In the genomic region with DNA sequence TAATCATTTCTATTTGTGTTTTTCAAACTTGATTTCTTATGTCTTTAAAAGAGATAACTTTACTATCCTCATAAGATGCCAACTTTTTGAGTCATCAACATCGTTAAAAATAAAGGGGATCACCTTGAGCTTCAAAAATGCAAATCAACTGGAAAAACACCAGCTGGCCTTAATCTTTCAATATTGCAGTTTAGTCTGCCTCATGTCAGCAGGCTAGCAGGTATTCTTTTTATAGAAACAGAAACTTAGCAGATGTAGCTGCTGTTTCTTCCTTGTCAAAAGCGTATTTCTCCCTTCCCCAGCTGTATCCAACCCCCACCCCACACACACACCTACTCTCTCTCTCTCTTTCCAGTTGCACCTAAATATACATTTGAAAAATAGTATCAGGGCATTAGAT, we compare ENCODE assay signal across 9 cellular contexts.
DNase-seq lines count a peak whose midpoint lies in the region; ATAC-seq and TF ChIP-seq lines count a peak whose summit lies in the region.
"Had no signal": no experiment of that assay in that cellular context is flagged by ENCODE, and none has a peak within 500 bp of the region (broad histone marks: within the 10 kb centered on the region; RNA-seq: fewer than 3 reads in every experiment).

No MANE protein-coding gene starts in this region.

- H3K9me2 ChIP-seq in DOHH2 (replicated peaks; ENCODE audit: control insufficient read depth, low read length) = no peaks in the 10 kb centered on the region

- peak overlapping the region; percentile 67 for H3K27ac ChIP-seq in DOHH2 (ENCODE audit: low read depth, low read length)
- H3K27ac ChIP-seq: neural progenitor cell had no signal

- H3K4me1 ChIP-seq in DOHH2 (ENCODE audit: control insufficient read depth, low read length) = peaks cover 33% of the 10 kb centered on the region
- H3K4me1 ChIP-seq: neural progenitor cell had no signal

- peaks cover 18% of the 10 kb centered on the region for H3K36me3 ChIP-seq in DOHH2 (ENCODE audit: control insufficient read depth, low read length)
- H3K36me3 ChIP-seq: neural progenitor cell had no signal

- no peak for TF ChIP-seq CTCF in DOHH2 (IDR thresholded peaks at IDR 0.05; ENCODE audit: low read depth, low read length, poor library complexity, severe bottlenecking)

- no peaks in the 10 kb centered on the region; the same call in 1 of the 2 replicates for H3F3A ChIP-seq in DOHH2 (ENCODE audit: control insufficient read depth, insufficient read depth)

- peak; percentile 75 for DNase-seq in NAMALWA (ENCODE audit: low spot score)
- no peak for DNase-seq in NCI-H1092 (lab: John Stamatoyannopoulos, UW)
- DNase-seq in HUDEP-2 (lab: John Stamatoyannopoulos, UW; ENCODE audit: unreplicated experiment in 76 of 76) = no peak
- no peak for DNase-seq in stimulated activated naive CD8-positive, alpha-beta T cell treated with anti-CD3 and anti-CD28 coated beads, Interleukin-15, Interleukin-2, amounts not matched to agents 100 U/mL and 50 U/mL, for 24 hours
- no peak for DNase-seq in COLO829 (ENCODE audit: low spot score)

- ATAC-seq in GM19395 (IDR thresholded peaks at IDR 0.05; ENCODE audit: unreplicated experiment) = peak; percentile 97
- peak; percentile 93 for ATAC-seq in HG02938 (IDR thresholded peaks at IDR 0.05; ENCODE audit: unreplicated experiment)
- ATAC-seq in stimulated activated naive CD8-positive, alpha-beta T cell treated with anti-CD3 and anti-CD28 coated beads, Interleukin-15, Interleukin-2, amounts not matched to agents 100 U/mL and 50 U/mL, for 24 hours = no peak

- no peaks in the 10 kb centered on the region for H3K79me2 ChIP-seq in DOHH2 (ENCODE audit: control insufficient read depth, low read length)

- H3K9me3 ChIP-seq in DOHH2 (ENCODE audit: control insufficient read depth, insufficient read depth, low read length) = no peaks in the 10 kb centered on the region

- H3K4me3 ChIP-seq in DOHH2 (ENCODE audit: low read length) = peak overlapping the region; percentile 23
- H3K4me3 ChIP-seq: neural progenitor cell had no signal

- H3K27me3 ChIP-seq in DOHH2 (ENCODE audit: control insufficient read depth, low read length) = no peaks in the 10 kb centered on the region
- H3K27me3 ChIP-seq: neural progenitor cell had no signal

- peak overlapping the region; percentile 52 for H3K4me2 ChIP-seq in DOHH2 (ENCODE audit: low read length)
- H3K4me2 ChIP-seq: neural progenitor cell had no signal

- no peaks in the 10 kb centered on the region for H4K20me1 ChIP-seq in DOHH2 (ENCODE audit: control insufficient read depth, insufficient read depth, low read depth, low read length)
